ENCODE assay signal across 24 cellular contexts in genomic region chr20:34127787-34128186, GRCh38.
"Had no signal": no experiment of that assay in that cellular context is flagged by ENCODE, and none has a peak within 500 bp of the region (broad histone marks: within the 10 kb centered on the region; RNA-seq: fewer than 3 reads in every experiment).

No MANE protein-coding gene starts in this region.

- H3K27me3 ChIP-seq: left lung, ovary, uterus had no signal

- H3K9me3 ChIP-seq: left lung, lower lobe of right lung, ovary, prostate gland, thoracic aorta, uterus had no signal

- ATAC-seq: activated T-cell treated with anti-CD3 and anti-CD28 coated beads, Interleukin-2, amount 50 U/mL, for 4 hours; activated T-helper 17 cell treated with anti-CD3 and anti-CD28 coated beads, Interleukin-2, amount 50 U/mL, for 72 hours; left lung; lower lobe of right lung; sciatic nerve; WTC11 had no signal

- H3K36me3 ChIP-seq: left lung, lower lobe of right lung, ovary, prostate gland, thoracic aorta, uterus had no signal

- DNase-seq: activated CD4-positive, alpha-beta memory T cell treated with anti-CD3 and anti-CD28 coated beads, Interleukin-2, amount 10 ng/mL, durations not matched to agents 7 days and 5 days; activated CD4-positive, alpha-beta T cell treated with anti-CD3 and anti-CD28 coated beads for 1 hour; activated CD4-positive, alpha-beta T cell treated with anti-CD3 and anti-CD28 coated beads, Interleukin-2, amount 10 ng/mL, durations not matched to agents 7 days and 5 days; activated gamma-delta T cell treated with Interleukin-2 at 50 U/mL for 16 hours; activated naive CD4-positive, alpha-beta T cell treated with anti-CD3 and anti-CD28 coated beads, Interleukin-2, amount 50 U/mL, for 16 hours; activated T-cell treated with anti-CD3 and anti-CD28 coated beads, Interleukin-2, amount 50 U/mL, for 4 hours; endodermal cell; left lung; lower lobe of right lung; mesenchymal stem cell; naive B cell; nephron progenitor cell; ovary; retina; stimulated activated CD4-positive, alpha-beta T cell treated with anti-CD3 and anti-CD28 coated beads, Interleukin-12 subunit alpha, Interleukin-12 subunit beta, amount 100 ng/mL, for 4 hours; stimulated activated CD4-positive, alpha-beta T cell treated with anti-CD3 and anti-CD28 coated beads, Interleukin-4, amount 100 ng/mL, for 1 hour; T-helper 1 cell; uterus had no signal

- H3K4me3 ChIP-seq: left lung, lower lobe of right lung, ovary, prostate gland, skin epidermis, thoracic aorta, uterus had no signal

- H3K4me1 ChIP-seq: left lung, prostate gland, uterus had no signal

- H3K27ac ChIP-seq: left lung, lower lobe of right lung, ovary, prostate gland, skin epidermis, thoracic aorta, uterus had no signal
